8 cellular contexts compared by ENCODE assay signal in the genomic region with DNA sequence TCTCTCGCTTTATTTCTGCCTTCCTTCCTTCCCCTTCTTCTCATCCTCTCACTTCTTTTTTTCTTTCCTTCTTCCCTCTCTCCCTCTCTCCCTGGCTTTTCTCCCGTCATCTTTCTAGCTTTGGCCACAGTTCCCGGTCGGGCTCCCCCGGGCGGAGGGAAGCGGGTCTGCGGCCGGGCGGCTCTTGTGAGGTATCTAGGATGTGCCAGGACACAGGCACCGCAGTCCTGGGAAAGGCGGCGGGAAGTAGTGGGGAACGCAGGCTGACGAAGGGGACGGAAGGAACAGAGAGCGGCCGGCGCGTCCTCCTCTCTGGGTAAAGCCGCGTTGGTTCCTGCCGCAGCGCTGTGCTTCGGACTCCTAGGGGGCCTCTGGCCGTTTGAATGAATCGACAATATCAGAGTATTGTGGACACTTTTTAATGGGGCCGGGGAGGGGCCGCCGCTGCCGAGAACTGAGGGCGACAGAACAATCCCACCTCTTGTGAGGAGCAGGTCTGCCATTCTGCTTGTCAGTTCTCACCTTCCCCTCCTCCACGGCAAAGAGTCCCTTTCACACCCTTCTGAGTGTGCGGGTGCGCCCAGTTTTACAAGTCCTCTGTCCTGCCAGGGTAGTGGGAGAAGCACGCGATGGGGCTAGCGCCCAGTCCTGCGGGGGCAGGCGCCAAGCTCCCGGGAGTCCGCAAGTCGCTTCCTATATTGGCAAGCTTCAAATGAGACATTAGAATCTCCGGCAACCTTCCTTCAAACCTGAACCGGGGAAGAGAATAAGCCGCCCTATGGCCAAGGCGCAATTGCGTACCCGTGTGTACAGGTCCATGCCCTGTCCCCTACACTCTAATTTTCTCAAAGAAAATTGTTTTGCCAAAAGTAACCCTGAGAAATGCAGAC. TPM values are rescaled to one million over a fixed set of nuclear protein-coding genes. Genes with fewer than 3 reads are reported as not detected.
A peak's percentile ranks its signal among the peaks of the same experiment; 100 is the strongest.
DNase-seq lines count a peak whose midpoint lies in the region; ATAC-seq and TF ChIP-seq lines count a peak whose summit lies in the region.

No MANE protein-coding gene starts in this region.

- DNase-seq in Caco-2: peak; percentile 76 to 81
- DNase-seq in HT1080 (ENCODE audit: low read depth): peak; percentile 68
- peak in 1 of 3 donors; percentile 70 for DNase-seq in Peyer's patch
- DNase-seq in central memory CD8-positive, alpha-beta T cell (ENCODE audit: low spot score in 2 of 2): no peak
- DNase-seq in left lung: peak in 1 of 2 donors; percentile 81
- no peak for DNase-seq in putamen (ENCODE audit: low spot score)

- intact Hi-C loops in Caco-2 (cut with micrococcal nuclease; ENCODE audit: unreplicated experiment) (loop anchor here (1.0 to 5.0 kb wide), 6 partner anchors 139 to 771 kb away; partner anchors contain the start of genes DENND1B and NEK7), left lung (cut with DNase I) (no loop called here)

- TF ChIP-seq CTCF in Caco-2 (IDR thresholded peaks at IDR 0.05; ENCODE audit: insufficient read depth in 1 of 2, low read depth in 1 of 2, low read length in 1 of 2, severe bottlenecking in 1 of 2, unreplicated experiment in 1 of 2) (peak; percentile 62 to 81), Peyer's patch (IDR thresholded peaks at IDR 0.05) (peak in 4 of 6 experiments; percentile 25 to 52 (median 38)), left lung (IDR thresholded peaks at IDR 0.05) (peak in 1 of 2 donors; percentile 27)

- H3K36me3 Mint-ChIP-seq in Caco-2 (ENCODE audit: insufficient read depth, unreplicated experiment): no peaks in the 10 kb centered on the region
- H3K36me3 Mint-ChIP-seq in central memory CD8-positive, alpha-beta T cell (ENCODE audit: insufficient read depth): peaks cover 15% of the 10 kb centered on the region

- POLR2A ChIA-PET in Caco-2 (lab: Charles Lee): interaction anchor here (0.7 kb wide), 2 partner anchors 10 to 18 kb away, joined by 12 to 15 read pairs; no protein-coding TSS in a partner anchor

- H3K27me3 Mint-ChIP-seq in Caco-2 (ENCODE audit: insufficient read depth, unreplicated experiment): peaks cover 40% of the 10 kb centered on the region
- peaks cover 100% of the 10 kb centered on the region for H3K27me3 Mint-ChIP-seq in central memory CD8-positive, alpha-beta T cell

- H3K9me3 ChIP-seq in Caco-2: no peaks in the 10 kb centered on the region
- H3K9me3 ChIP-seq in Peyer's patch: no peaks in the 10 kb centered on the region
- H3K9me3 ChIP-seq in left lung: no peaks in the 10 kb centered on the region

- ATAC-seq in central memory CD8-positive, alpha-beta T cell (replicated peaks; ENCODE audit: extremely low read depth, poor library complexity, severe bottlenecking): no peak
- ATAC-seq in left lung: peak; percentile 39
- ATAC-seq in HG02970 (IDR thresholded peaks at IDR 0.05; ENCODE audit: low FRiP score, unreplicated experiment): no peak
- ATAC-seq in HG03520 (IDR thresholded peaks at IDR 0.05; ENCODE audit: unreplicated experiment): no peak

- H3K27me3 ChIP-seq in Caco-2 (replicated peaks; ENCODE audit: control insufficient read depth, insufficient read depth, low read length) (peaks cover 2% of the 10 kb centered on the region; the same call in 1 of the 2 replicates), Peyer's patch (peaks cover 0 to 73% of the 10 kb centered on the region in 2 donors), left lung (peaks cover 100% of the 10 kb centered on the region in 2 donors)

- peaks cover 18% of the 10 kb centered on the region; the same call in 1 of the 2 replicates for H3K4me1 ChIP-seq in Caco-2
- H3K4me1 ChIP-seq in Peyer's patch: peaks cover 3 to 80% (median 25%) of the 10 kb centered on the region in 4 donors
- peaks cover 28 to 87% of the 10 kb centered on the region in 2 donors for H3K4me1 ChIP-seq in left lung

- H3K27ac ChIP-seq in Peyer's patch (no peak overlapping the region), left lung (no peak overlapping the region)

- CTCF ChIA-PET in Caco-2 (lab: Charles Lee): interaction anchor here (0.6 to 1.1 kb wide), 6 partner anchors 13 to 770 kb away, joined by 3 to 16 read pairs (median 4); no protein-coding TSS in a partner anchor

- TF ChIP-seq POLR2A in Peyer's patch (IDR thresholded peaks at IDR 0.05): no peak

- H3K9me3 Mint-ChIP-seq in Caco-2 (ENCODE audit: unreplicated experiment): no peaks in the 10 kb centered on the region
- no peaks in the 10 kb centered on the region for H3K9me3 Mint-ChIP-seq in central memory CD8-positive, alpha-beta T cell

- H3K27ac Mint-ChIP-seq in Caco-2 (ENCODE audit: unreplicated experiment): no peak overlapping the region
- H3K27ac Mint-ChIP-seq in central memory CD8-positive, alpha-beta T cell (ENCODE audit: low read depth): no peak overlapping the region

- peaks cover 25% of the 10 kb centered on the region for H3K4me1 Mint-ChIP-seq in Caco-2 (ENCODE audit: low read depth, unreplicated experiment)
- peaks cover 79% of the 10 kb centered on the region for H3K4me1 Mint-ChIP-seq in central memory CD8-positive, alpha-beta T cell

- H3K36me3 ChIP-seq in Caco-2 (ENCODE audit: control insufficient read depth, insufficient read depth, low read length): no peaks in the 10 kb centered on the region
- no peaks in the 10 kb centered on the region for H3K36me3 ChIP-seq in Peyer's patch
- no peaks in the 10 kb centered on the region for H3K36me3 ChIP-seq in left lung

- peak overlapping the region; percentile 81 for H3K4me3 Mint-ChIP-seq in Caco-2 (ENCODE audit: unreplicated experiment)
- H3K4me3 Mint-ChIP-seq in central memory CD8-positive, alpha-beta T cell: peak overlapping the region; percentile 51

- peak overlapping the region; percentile 24 for H3K4me3 ChIP-seq in Caco-2 (ENCODE audit: low read depth, low read length)
- peak overlapping the region in 3 of 4 donors; percentile 4 to 15 (median 9) for H3K4me3 ChIP-seq in Peyer's patch
- peak overlapping the region in 1 of 2 donors; percentile 2 for H3K4me3 ChIP-seq in left lung

- BruUV-seq in Caco-2 (replicated peaks; lab: Mats Ljungman, UMichigan): no TSS peak

RNA-seq across cellular contexts. Expression of gene LHX9, which starts 1.1 kb away (rescaled TPM):
- total RNA-seq in Caco-2 (2022): 0.12 and 0.36 TPM in 2 replicates
- total RNA-seq in HT1080 (2014; rRNA removed; shearing (Covaris generic)): 0.37 and 1.1 TPM in 2 replicates
- polyA plus RNA-seq in HT1080 (2015; cell fraction: cytosol; rRNA removed): 0.03 and 0.15 TPM in 2 replicates
- 0.02 and 0.12 TPM in 2 replicates for polyA plus RNA-seq in HT1080 (2015; cell fraction: nucleus; rRNA removed)
- not detected for total RNA-seq in Peyer's patch
- 1 to 10 TPM in 1 of 2 donors, not detected in 1; 1.4 TPM for total RNA-seq in left lung

RNA-seq across cellular contexts. Expression of gene C1orf53, which starts 13.6 kb away (rescaled TPM):
- total RNA-seq in Caco-2 (2022) (9.4 and 9.9 TPM in 2 replicates), Peyer's patch (1 to 10 TPM in 1 of 4 donors, not detected in 3; 9.9 TPM), left lung (1 to 10 TPM; 5.1 to 8.9 TPM)
- 10.1 and 10.9 TPM in 2 replicates for total RNA-seq in HT1080 (2014; rRNA removed; shearing (Covaris generic))
- 7.2 and 13.8 TPM in 2 replicates for polyA plus RNA-seq in HT1080 (2015; cell fraction: cytosol; rRNA removed)
- polyA plus RNA-seq in HT1080 (2015; cell fraction: nucleus; rRNA removed): 1.2 and 1.6 TPM in 2 replicates

Comparison
In these comparisons a context has a peak if more than half of its experiments do, and no peak if none do; other contexts are left out.
1. DNase-seq: peak in Caco-2 (2 of 2) and HT1080 (single experiment); none in central memory CD8-positive, alpha-beta T cell (0 of 2) and putamen (single experiment).